8 cellular contexts compared by ENCODE assay signal in the genomic region with DNA sequence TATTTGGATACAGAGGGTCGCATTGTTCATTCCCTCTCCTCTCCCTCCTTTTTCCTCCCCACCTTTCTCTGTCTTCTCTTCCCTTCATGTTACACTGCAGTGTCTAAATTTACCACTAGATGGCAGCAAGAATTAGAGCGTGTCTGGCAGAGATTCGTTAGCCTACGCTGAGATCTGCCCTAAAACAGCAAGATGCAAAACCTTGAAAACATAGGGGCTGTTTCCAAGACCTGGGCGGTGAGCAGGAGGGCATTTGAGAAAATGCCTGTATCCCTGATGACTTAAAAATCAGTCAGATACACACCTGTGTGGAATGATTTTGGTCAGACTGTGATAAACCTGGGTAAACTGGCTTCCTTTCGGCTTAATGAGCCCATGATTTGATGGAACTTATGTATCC.
DNase-seq lines count a peak whose midpoint lies in the region; ATAC-seq, FAIRE-seq and TF ChIP-seq lines count a peak whose summit lies in the region.

No MANE protein-coding gene starts in this region.

- H2AFZ ChIP-seq in OCI-LY7 (ENCODE audit: low read length) = no peak overlapping the region

- ATAC-seq in GM19468 (IDR thresholded peaks at IDR 0.05; ENCODE audit: extremely low read depth, unreplicated experiment) (peak; percentile 32), Right ventricle myocardium superior (ENCODE audit: poor library complexity) (peak; percentile 81)

- no peak overlapping the region for H3K27ac ChIP-seq in OCI-LY7 (ENCODE audit: low read depth, low read length, poor library complexity, severe bottlenecking)
- H3K27ac ChIP-seq in prostate gland = no peak overlapping the region

- TF ChIP-seq POLR2A in prostate gland (IDR thresholded peaks at IDR 0.05) = no peak

- intact Hi-C loops in OCI-LY7 (cut with micrococcal nuclease; ENCODE audit: unreplicated experiment) = loop anchor here (5.0 kb wide), 4 partner anchors 183 to 938 kb away; no protein-coding TSS in a partner anchor
- intact Hi-C loops in Right ventricle myocardium superior (cut with DNase I) = no loop called here
- intact Hi-C loops in prostate gland (cut with DNase I) = no loop called here

- peak; percentile 90 for TF ChIP-seq CTCF in OCI-LY7 (conservative IDR thresholded peaks at IDR 0.05; ENCODE audit: low read length)
- TF ChIP-seq CTCF in prostate gland (IDR thresholded peaks at IDR 0.05) = peak; percentile 61 to 83 (median 76)

- peak; percentile 26 for DNase-seq in DMS153 (lab: John Stamatoyannopoulos, UW)
- peak; percentile 34 for DNase-seq in HTR-8/SVneo (ENCODE audit: insufficient read length, low spot score)
- DNase-seq in OCI-LY7 (ENCODE audit: low spot score) = peak; percentile 53
- peak; percentile 13 for DNase-seq in activated naive CD4-positive, alpha-beta T cell treated with Interleukin-2 at 50 U/mL for 16 hours
- DNase-seq in Right ventricle myocardium superior = no peak
- DNase-seq in prostate gland (ENCODE audit: low spot score) = peak; percentile 49
- no peak for DNase-seq in epidermal melanocyte (ENCODE audit: insufficient read length, low spot score)

- H3K27me3 ChIP-seq in prostate gland (replicated peaks; ENCODE audit: insufficient read depth) = no peaks in the 10 kb centered on the region

- no peaks in the 10 kb centered on the region for H3K9me2 ChIP-seq in OCI-LY7 (ENCODE audit: insufficient read depth, low read length)

- H3K9me3 ChIP-seq in OCI-LY7 (ENCODE audit: low read length) = no peaks in the 10 kb centered on the region
- H3K9me3 ChIP-seq in prostate gland = no peaks in the 10 kb centered on the region

- CTCF ChIA-PET in OCI-LY7 (lab: Charles Lee; ENCODE audit: unreplicated experiment) = no interaction called here

- FAIRE-seq in HTR-8/SVneo (lab: Jason Lieb, UNC) = peak; percentile 63

- H4K20me1 ChIP-seq in OCI-LY7 (ENCODE audit: insufficient read depth, low read length) = no peaks in the 10 kb centered on the region

- POLR2A ChIA-PET in OCI-LY7 (lab: Charles Lee) = interaction anchor here (0.6 kb wide), 1 partner anchor 12 kb away, joined by 3 read pairs; no protein-coding TSS in a partner anchor

- H3K4me3 ChIP-seq in OCI-LY7 (ENCODE audit: low read depth, low read length, poor library complexity, severe bottlenecking) (no peak overlapping the region), prostate gland (no peak overlapping the region)

- H3K36me3 ChIP-seq in OCI-LY7 (ENCODE audit: insufficient read depth, low read length) (no peaks in the 10 kb centered on the region), prostate gland (no peaks in the 10 kb centered on the region)

- H3K4me1 ChIP-seq in OCI-LY7 (ENCODE audit: insufficient read depth, low read length, poor library complexity, severe bottlenecking) (no peaks in the 10 kb centered on the region), prostate gland (replicated peaks) (no peaks in the 10 kb centered on the region)

- no TSS peak for BruUV-seq in OCI-LY7 (replicated peaks; lab: Mats Ljungman, UMichigan)

- H3K4me2 ChIP-seq in OCI-LY7 (ENCODE audit: low read length) = no peak overlapping the region

- WGBS in prostate gland = 18% methylated on average over 6 of the region's 6 CpGs

- H3K79me2 ChIP-seq in OCI-LY7 (ENCODE audit: insufficient read depth, low read depth, low read length) = no peaks in the 10 kb centered on the region; the same call in 1 of the 2 replicates

Comparison
In these comparisons a context has a peak if more than half of its experiments do, and no peak if none do; other contexts are left out.
1. DNase-seq: peak in DMS153 (single experiment), HTR-8/SVneo (single experiment), OCI-LY7 (single experiment), activated naive CD4-positive, alpha-beta T cell treated with Interleukin-2 at 50 U/mL for 16 hours (single experiment) and prostate gland (single experiment); none in Right ventricle myocardium superior (single experiment) and epidermal melanocyte (single experiment).